In genomic region chr17:31936615-31937609, GRCh38 we compare ENCODE assay signal across 8 cellular contexts. TPM values are rescaled to one million over a fixed set of nuclear protein-coding genes. Genes with fewer than 3 reads are reported as not detected.
A peak's percentile ranks its signal among the peaks of the same experiment; 100 is the strongest.
DNase-seq lines count a peak whose midpoint lies in the region; ATAC-seq lines count a peak whose summit lies in the region.

TSS of gene SUZ12 (plus strand) at chr17:31937007. CDS start at chr17:31937247, 240 bp downstream.

- DNase-seq in CMK (ENCODE audit: low read depth), result peak; percentile 83
- peak; percentile 91 for DNase-seq in HT-29 (ENCODE audit: low spot score)
- DNase-seq in NOMO-1 (lab: John Stamatoyannopoulos, UW; ENCODE audit: unreplicated experiment in 2 of 2), result peak; percentile 84 to 91
- peak; percentile 47 to 72 for DNase-seq in activated CD8-positive, alpha-beta memory T cell treated with anti-CD3 and anti-CD28 coated beads for 1 hour (ENCODE audit: extremely low read depth in 1 of 2, low read depth in 1 of 2)
- peak; percentile 75 for DNase-seq in effector CD8-positive, alpha-beta T cell (lab: John Stamatoyannopoulos, UW)
- DNase-seq in medulla oblongata (ENCODE audit: extremely low spot score), result peak; percentile 85
- DNase-seq in stimulated activated CD4-positive, alpha-beta T cell treated with anti-CD3 and anti-CD28 coated beads, TNF-alpha, amount 100 ng/mL, for 24 hours (ENCODE audit: low read depth in 3 of 3), result peak; percentile 68 to 85 (median 72)

- peak; percentile 91 for ATAC-seq in GM21360 (IDR thresholded peaks at IDR 0.05; ENCODE audit: unreplicated experiment)

RNA-seq across cellular contexts. Expression of gene SUZ12, which starts in this region (rescaled TPM):
- 15.5 and 19.5 TPM in 2 replicates for total RNA-seq in HT-29 (2014; rRNA removed; shearing (Covaris generic))

Comparison
In these comparisons a context has a peak if more than half of its experiments do, and no peak if none do; other contexts are left out.
1. Peak in every context shown above with its lines: DNase-seq and ATAC-seq.